1 cellular context compared by ENCODE assay signal in the genomic region with DNA sequence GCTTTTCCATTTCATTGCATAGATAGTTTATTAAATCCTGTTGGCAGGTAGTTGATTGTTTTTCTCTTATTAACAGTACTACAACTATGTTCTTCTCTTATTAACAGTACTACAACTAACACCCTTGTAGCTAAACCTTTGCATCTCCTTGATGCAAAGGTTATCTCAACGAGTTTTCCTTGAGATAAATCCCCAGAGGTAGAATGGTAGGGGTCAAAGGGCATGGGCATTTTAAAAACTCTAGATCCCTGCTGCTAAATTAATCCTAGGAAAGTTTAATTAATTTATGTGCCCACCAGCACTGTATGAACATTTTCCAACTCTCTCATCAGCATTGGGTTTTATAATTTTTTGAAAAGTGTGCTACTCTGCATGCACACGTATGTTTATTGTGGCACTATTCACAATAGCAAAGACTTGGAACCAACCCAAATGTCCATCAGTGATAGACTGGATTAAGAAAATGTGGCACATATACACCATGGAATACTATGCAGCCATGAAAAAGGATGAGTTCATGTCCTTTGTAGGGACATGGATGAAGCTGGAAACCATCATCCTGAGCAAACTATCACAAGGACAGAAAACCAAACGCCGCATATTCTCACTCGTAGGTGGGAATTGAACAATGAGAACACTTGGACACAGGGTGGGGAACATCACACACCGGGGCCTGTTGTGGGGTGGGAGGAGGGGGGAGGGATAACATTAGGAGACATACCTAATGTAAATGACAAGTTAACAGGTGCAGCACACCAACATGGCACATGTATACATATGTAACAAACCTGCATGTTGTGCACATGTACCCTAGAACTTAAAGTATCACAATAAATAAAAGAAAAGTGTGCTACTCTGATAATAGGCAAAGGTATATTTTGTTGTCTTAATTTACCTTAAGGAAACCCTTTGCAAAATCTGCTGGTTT.
TF ChIP-seq lines count a peak whose summit lies in the region.

No MANE protein-coding gene starts in this region.

TF ChIP-seq in GM12878, 131 proteins besides CTCF, POLR2A, EP300 and RAD21:
- peak; percentile 51 for TF ChIP-seq NR2F1 (conservative IDR thresholded peaks at IDR 0.05)
- TF ChIP-seq NR2C1 (IDR thresholded peaks at IDR 0.05), result peak; percentile 66
- TF ChIP-seq ZNF217 (IDR thresholded peaks at IDR 0.05), result peak; percentile 65; the same call in 1 of the 2 replicates
- TF ChIP-seq, protein P1, sequence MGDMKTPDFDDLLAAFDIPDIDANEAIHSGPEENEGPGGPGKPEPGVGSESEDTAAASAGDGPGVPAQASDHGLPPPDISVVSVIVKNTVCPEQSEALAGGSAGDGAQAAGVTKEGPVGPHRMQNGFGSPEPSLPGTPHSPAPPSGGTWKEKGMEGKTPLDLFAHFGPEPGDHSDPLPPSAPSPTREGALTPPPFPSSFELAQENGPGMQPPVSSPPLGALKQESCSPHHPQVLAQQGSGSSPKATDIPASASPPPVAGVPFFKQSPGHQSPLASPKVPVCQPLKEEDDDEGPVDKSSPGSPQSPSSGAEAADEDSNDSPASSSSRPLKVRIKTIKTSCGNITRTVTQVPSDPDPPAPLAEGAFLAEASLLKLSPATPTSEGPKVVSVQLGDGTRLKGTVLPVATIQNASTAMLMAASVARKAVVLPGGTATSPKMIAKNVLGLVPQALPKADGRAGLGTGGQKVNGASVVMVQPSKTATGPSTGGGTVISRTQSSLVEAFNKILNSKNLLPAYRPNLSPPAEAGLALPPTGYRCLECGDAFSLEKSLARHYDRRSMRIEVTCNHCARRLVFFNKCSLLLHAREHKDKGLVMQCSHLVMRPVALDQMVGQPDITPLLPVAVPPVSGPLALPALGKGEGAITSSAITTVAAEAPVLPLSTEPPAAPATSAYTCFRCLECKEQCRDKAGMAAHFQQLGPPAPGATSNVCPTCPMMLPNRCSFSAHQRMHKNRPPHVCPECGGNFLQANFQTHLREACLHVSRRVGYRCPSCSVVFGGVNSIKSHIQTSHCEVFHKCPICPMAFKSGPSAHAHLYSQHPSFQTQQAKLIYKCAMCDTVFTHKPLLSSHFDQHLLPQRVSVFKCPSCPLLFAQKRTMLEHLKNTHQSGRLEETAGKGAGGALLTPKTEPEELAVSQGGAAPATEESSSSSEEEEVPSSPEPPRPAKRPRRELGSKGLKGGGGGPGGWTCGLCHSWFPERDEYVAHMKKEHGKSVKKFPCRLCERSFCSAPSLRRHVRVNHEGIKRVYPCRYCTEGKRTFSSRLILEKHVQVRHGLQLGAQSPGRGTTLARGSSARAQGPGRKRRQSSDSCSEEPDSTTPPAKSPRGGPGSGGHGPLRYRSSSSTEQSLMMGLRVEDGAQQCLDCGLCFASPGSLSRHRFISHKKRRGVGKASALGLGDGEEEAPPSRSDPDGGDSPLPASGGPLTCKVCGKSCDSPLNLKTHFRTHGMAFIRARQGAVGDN (IDR thresholded peaks at IDR 0.05), result peak; percentile 13; the same call in 1 of the 2 replicates
TF ChIP-seq in GM12878: peak in this region for 4; not testable (repeated sequence) for 127.
